8 cellular contexts compared by ENCODE assay signal in the genomic region with DNA sequence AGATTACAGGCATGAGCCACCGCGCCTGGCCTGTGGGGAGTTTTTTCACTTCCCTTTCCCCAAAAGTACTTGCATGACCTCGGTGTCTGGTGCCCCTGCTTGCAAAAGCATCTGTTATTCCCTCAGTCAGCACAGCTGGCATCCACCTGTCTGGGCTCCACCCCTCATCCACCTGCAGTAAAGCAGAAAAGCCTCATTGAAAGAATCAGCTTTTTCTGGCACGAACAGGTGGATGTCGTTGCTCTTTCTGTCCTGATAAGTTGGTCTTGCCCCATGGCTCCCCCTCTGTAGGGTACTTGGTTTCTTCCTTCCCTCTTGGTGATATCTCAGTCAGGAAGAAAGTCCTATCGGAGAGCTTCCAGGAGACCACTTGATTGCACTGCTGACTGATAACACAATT. TPM values are rescaled to one million over a fixed set of nuclear protein-coding genes. Genes with fewer than 3 reads are reported as not detected.
A peak's percentile ranks its signal among the peaks of the same experiment; 100 is the strongest.
DNase-seq lines count a peak whose midpoint lies in the region; ATAC-seq, FAIRE-seq and TF ChIP-seq lines count a peak whose summit lies in the region.

No MANE protein-coding gene starts in this region.

- H3K4me2 ChIP-seq in HepG2 (ENCODE audit: low read depth, low read length) = peak overlapping the region; percentile 71

- no peaks in the 10 kb centered on the region for H3K9me3 ChIP-seq in HepG2 (ENCODE audit: low read length)

- CTCF ChIA-PET in HepG2 (lab: Yijun Ruan, JAX; ENCODE audit: low intra/inter-chr PET ratio, low total read pairs) = no interaction called here

- peak overlapping the region; percentile 62 for H3K27ac ChIP-seq in HepG2 (ENCODE audit: extremely low read length, insufficient read depth, low read length)

- TF ChIP-seq POLR2A in GM18505 (IDR thresholded peaks at IDR 0.05; ENCODE audit: borderline replicate concordance, extremely low read depth, insufficient read depth, insufficient read length) = no peak
- TF ChIP-seq POLR2A in HepG2 (IDR thresholded peaks at IDR 0.05; ENCODE audit: insufficient read depth in 1 of 2, low read depth in 2 of 2, low read length in 2 of 2) = no peak

- H3K4me1 ChIP-seq in HepG2 (ENCODE audit: insufficient read depth, low read length) = peaks cover 37% of the 10 kb centered on the region

- no peaks in the 10 kb centered on the region for H3K27me3 ChIP-seq in HepG2 (ENCODE audit: control insufficient read depth in 1 of 2, insufficient read depth in 2 of 2, low read length in 2 of 2)

- TF ChIP-seq RAD21 in HepG2 (CRISPR knock-in tag; IDR thresholded peaks at IDR 0.05) = no peak

- intact Hi-C loops in HepG2 (cut with micrococcal nuclease; ENCODE audit: unreplicated experiment) = loop anchor here (2.0 to 5.0 kb wide), 2 partner anchors 14 to 37 kb away; a partner anchor contains a TSS

- DNase-seq in NCI-H774 (lab: John Stamatoyannopoulos, UW) = peak; percentile 67
- DNase-seq in HepG2 (ENCODE audit: low spot score) = peak; percentile 70
- no peak for DNase-seq in NCI-H446 (lab: John Stamatoyannopoulos, UW)
- DNase-seq in NK-92 treated with Interleukin-12 subunit alpha and Interleukin-12 subunit beta, amount 100 ng/mL, for 24 hours (lab: John Stamatoyannopoulos, UW) = no peak
- no peak for DNase-seq in dermis blood vessel endothelial cell
- DNase-seq in DMS114 treated with DMSO at 0.1 percent for 48 hours (lab: John Stamatoyannopoulos, UW; ENCODE audit: unreplicated experiment) = no peak

- no peak for TF ChIP-seq CTCF in HepG2 (CRISPR knock-in tag; IDR thresholded peaks at IDR 0.05)

- peak overlapping the region; percentile 19; the same call in 1 of the 2 replicates for H3K9ac ChIP-seq in HepG2 (ENCODE audit: insufficient read depth, low read depth, low read length)

- 15% methylated on average over 6 of the region's 6 CpGs for WGBS in HepG2 (ENCODE audit: low lambda C conversion rate)

- TF ChIP-seq EP300 in HepG2 (IDR thresholded peaks at IDR 0.05; ENCODE audit: low read depth in 2 of 2, low read length in 2 of 2) = no peak
- TF ChIP-seq EP300 in HepG2 (CRISPR knock-in tag; IDR thresholded peaks at IDR 0.05; ENCODE audit: borderline replicate concordance) = no peak

- in situ Hi-C loops in HepG2 (cut with HindIII; ENCODE audit: extremely low pct_ligation_motif_present, low pct_unique_long_range_greater_than_20kb) = no loop called here

- H2AFZ ChIP-seq in HepG2 (ENCODE audit: low read length) = no peak overlapping the region

- POLR2A ChIA-PET in HepG2 (lab: Yijun Ruan, JAX) = interaction anchor here (0.9 to 2.3 kb wide), 4 partner anchors 12 to 37 kb away, joined by 4 to 29 read pairs (median 6); no protein-coding TSS in a partner anchor

- no TSS peak for BruUV-seq in HepG2 (replicated peaks; lab: Mats Ljungman, UMichigan)

- peak; percentile 61 for FAIRE-seq in HepG2 (lab: Jason Lieb, UNC)

- no peaks in the 10 kb centered on the region; a peak in 1 of 5 replicates for H3K36me3 ChIP-seq in HepG2 (replicated peaks in 1 of 2; ENCODE audit: control insufficient read depth in 1 of 2, insufficient read depth in 2 of 2, low read length in 2 of 2)

- H3K79me2 ChIP-seq in HepG2 (ENCODE audit: insufficient read depth, low read length) = peaks cover 6% of the 10 kb centered on the region

- no peaks in the 10 kb centered on the region for H4K20me1 ChIP-seq in HepG2 (ENCODE audit: insufficient read depth, low read length)

- peak overlapping the region; percentile 24 to 53 (median 24); a peak in 4 of 6 replicates for H3K4me3 ChIP-seq in HepG2 (replicated peaks in 1 of 3; ENCODE audit: insufficient read depth in 1 of 3, low read depth in 2 of 3, low read length in 3 of 3)

- ATAC-seq in GM18505 (IDR thresholded peaks at IDR 0.05; ENCODE audit: unreplicated experiment) (peak; percentile 88), HG02943 (IDR thresholded peaks at IDR 0.05; ENCODE audit: low read depth, unreplicated experiment) (peak; percentile 68), HepG2 (peak; percentile 81)

TF ChIP-seq in HepG2, 621 proteins besides CTCF, POLR2A, EP300 and RAD21 (continues in another document):
- TF ChIP-seq BHLHE40 (IDR thresholded peaks at IDR 0.05; ENCODE audit: low read length) (peak; percentile 78), DR1 (CRISPR knock-in tag; IDR thresholded peaks at IDR 0.05) (no peak), MIXL1 (CRISPR knock-in tag; IDR thresholded peaks at IDR 0.05) (no peak), CREB1 (IDR thresholded peaks at IDR 0.05) (no peak), CREB1 (CRISPR knock-in tag; IDR thresholded peaks at IDR 0.05) (0 out of 2 replicates have a peak, but pooled peaks have one; percentile 34)
- TF ChIP-seq, protein P1, sequence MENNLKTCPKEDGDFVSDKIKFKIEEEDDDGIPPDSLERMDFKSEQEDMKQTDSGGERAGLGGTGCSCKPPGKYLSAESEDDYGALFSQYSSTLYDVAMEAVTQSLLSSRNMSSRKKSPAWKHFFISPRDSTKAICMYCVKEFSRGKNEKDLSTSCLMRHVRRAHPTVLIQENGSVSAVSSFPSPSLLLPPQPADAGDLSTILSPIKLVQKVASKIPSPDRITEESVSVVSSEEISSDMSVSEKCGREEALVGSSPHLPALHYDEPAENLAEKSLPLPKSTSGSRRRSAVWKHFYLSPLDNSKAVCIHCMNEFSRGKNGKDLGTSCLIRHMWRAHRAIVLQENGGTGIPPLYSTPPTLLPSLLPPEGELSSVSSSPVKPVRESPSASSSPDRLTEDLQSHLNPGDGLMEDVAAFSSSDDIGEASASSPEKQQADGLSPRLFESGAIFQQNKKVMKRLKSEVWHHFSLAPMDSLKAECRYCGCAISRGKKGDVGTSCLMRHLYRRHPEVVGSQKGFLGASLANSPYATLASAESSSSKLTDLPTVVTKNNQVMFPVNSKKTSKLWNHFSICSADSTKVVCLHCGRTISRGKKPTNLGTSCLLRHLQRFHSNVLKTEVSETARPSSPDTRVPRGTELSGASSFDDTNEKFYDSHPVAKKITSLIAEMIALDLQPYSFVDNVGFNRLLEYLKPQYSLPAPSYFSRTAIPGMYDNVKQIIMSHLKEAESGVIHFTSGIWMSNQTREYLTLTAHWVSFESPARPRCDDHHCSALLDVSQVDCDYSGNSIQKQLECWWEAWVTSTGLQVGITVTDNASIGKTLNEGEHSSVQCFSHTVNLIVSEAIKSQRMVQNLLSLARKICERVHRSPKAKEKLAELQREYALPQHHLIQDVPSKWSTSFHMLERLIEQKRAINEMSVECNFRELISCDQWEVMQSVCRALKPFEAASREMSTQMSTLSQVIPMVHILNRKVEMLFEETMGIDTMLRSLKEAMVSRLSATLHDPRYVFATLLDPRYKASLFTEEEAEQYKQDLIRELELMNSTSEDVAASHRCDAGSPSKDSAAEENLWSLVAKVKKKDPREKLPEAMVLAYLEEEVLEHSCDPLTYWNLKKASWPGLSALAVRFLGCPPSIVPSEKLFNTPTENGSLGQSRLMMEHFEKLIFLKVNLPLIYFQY (CRISPR knock-in tag; IDR thresholded peaks at IDR 0.05; ENCODE audit: borderline replicate concordance) = no peak

RNA-seq across cellular contexts. Expression of a gene that starts 37.4 kb away (rescaled TPM):
- total RNA-seq in HepG2 (2016; rRNA removed; fragmentation: Illumina TruSeq; extraction: Trizol) = 17.3 and 17.9 TPM in 2 replicates
- 3.2 and 4.1 TPM in 2 replicates for total RNA-seq in HepG2 (2016; cell fraction: cytosol; rRNA removed; fragmentation: Illumina TruSeq; extraction: Trizol; ENCODE audit: low read depth)
- 16.2 and 18.5 TPM in 2 replicates for total RNA-seq in HepG2 (2016; cell fraction: insoluble cytoplasmic fraction; rRNA removed; fragmentation: Illumina TruSeq; extraction: Trizol)
- total RNA-seq in HepG2 (2016; cell fraction: membrane; rRNA removed; fragmentation: Illumina TruSeq; extraction: Trizol) = 11.3 and 13.4 TPM in 2 replicates
- 11.5 and 19.6 TPM in 2 replicates for total RNA-seq in HepG2 (2016; cell fraction: nucleus; rRNA removed; fragmentation: Illumina TruSeq; extraction: Trizol)
- 8.3 and 9.3 TPM in 2 replicates for polyA plus RNA-seq in HepG2 (2011; rRNA removed)
- polyA plus RNA-seq in HepG2 (2011; cell fraction: cytosol; rRNA removed) = 5.7 and 5.8 TPM in 2 replicates
- 9.7 and 10.0 TPM in 2 replicates for polyA plus RNA-seq in HepG2 (2011; cell fraction: nucleus; rRNA removed)
- 8.6 and 11.5 TPM in 2 replicates for polyA plus RNA-seq in HepG2 (2012)
- 1.6 and 2.5 TPM in 2 replicates for polyA plus RNA-seq in HepG2 (2016; cell fraction: cytosol; fragmentation: Illumina TruSeq; extraction: Trizol; ENCODE audit: low read depth)
- polyA plus RNA-seq in HepG2 (2016; cell fraction: insoluble cytoplasmic fraction; fragmentation: Illumina TruSeq; extraction: Trizol; ENCODE audit: low read depth) = 16.5 and 17.8 TPM in 2 replicates
- polyA plus RNA-seq in HepG2 (2016; cell fraction: membrane; fragmentation: Illumina TruSeq; extraction: Trizol; ENCODE audit: low read depth) = 7.0 and 8.7 TPM in 2 replicates
- polyA plus RNA-seq in HepG2 (2016; cell fraction: nucleus; fragmentation: Illumina TruSeq; extraction: Trizol; ENCODE audit: insufficient read depth, low read depth) = 16.3 and 18.5 TPM in 2 replicates
- 12.6 and 55.5 TPM in 2 replicates for polyA minus RNA-seq in HepG2 (2011; rRNA and poly(A)+ RNA removed; ENCODE audit: low replicate concordance)
- polyA minus RNA-seq in HepG2 (2011; cell fraction: cytosol; rRNA and poly(A)+ RNA removed) = 6.4 and 7.6 TPM in 2 replicates
- 12.2 and 12.5 TPM in 2 replicates for polyA minus RNA-seq in HepG2 (2011; cell fraction: nucleus; rRNA and poly(A)+ RNA removed)
- 1.1 and 26.2 TPM in 2 replicates for total RNA-seq in dermis blood vessel endothelial cell

Comparison
In these comparisons a context has a peak if more than half of its experiments do, and no peak if none do; other contexts are left out.
1. DNase-seq: peak in NCI-H774 (single experiment) and HepG2 (single experiment); none in NCI-H446 (0 of 2), NK-92 treated with Interleukin-12 subunit alpha and Interleukin-12 subunit beta, amount 100 ng/mL, for 24 hours (single experiment), dermis blood vessel endothelial cell (single experiment) and DMS114 treated with DMSO at 0.1 percent for 48 hours (single experiment).
2. Peak in every context shown above with its lines, with median percentiles within 50 percentile points of each other: ATAC-seq.